Comparison of ENCODE assay signal across 1 cellular context in the genomic region with DNA sequence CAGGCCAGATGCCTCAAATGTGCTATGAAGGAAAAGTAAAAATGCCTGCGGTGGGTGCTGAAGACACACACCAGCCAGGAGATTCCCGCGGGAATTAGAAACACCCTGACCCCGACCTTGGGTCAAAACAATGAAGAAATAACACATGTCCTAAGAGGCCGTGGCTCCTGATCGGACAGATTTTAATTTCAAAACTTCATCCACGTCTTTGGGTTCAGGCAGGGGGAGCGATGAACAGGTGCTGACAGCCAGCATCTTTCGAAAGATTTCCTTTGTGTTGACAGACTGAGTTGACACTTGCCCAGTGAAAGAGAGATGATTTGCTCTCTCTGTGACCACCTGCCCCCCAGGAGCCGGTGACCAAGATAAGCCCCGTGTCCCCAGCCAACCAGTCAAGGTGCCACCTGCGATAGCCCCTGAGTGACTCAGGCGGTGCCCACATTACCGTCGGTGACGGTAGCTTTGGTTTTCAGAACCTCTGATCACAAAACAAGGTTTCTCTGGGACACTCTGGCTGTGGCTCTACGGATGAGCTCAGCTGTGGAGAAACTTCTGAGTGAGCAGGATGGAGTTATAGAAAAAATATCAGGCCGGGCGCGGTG.
TF ChIP-seq lines count a peak whose summit lies in the region.

No MANE protein-coding gene starts in this region.

TF ChIP-seq in HepG2, 621 proteins besides CTCF, POLR2A, EP300 and RAD21:
- TF ChIP-seq BRD4 (CRISPR knock-in tag; IDR thresholded peaks at IDR 0.05) (no peak), JUND (CRISPR knock-in tag; IDR thresholded peaks at IDR 0.05) (no peak), REL (CRISPR knock-in tag; conservative IDR thresholded peaks at IDR 0.05) (no peak), ZNF562 (CRISPR knock-in tag; IDR thresholded peaks at IDR 0.05; ENCODE audit: borderline replicate concordance) (no peak), ZNF558 (CRISPR knock-in tag; IDR thresholded peaks at IDR 0.05; ENCODE audit: borderline replicate concordance) (no peak), ZBTB7B (CRISPR knock-in tag; IDR thresholded peaks at IDR 0.05) (no peak), GTF2F1 (IDR thresholded peaks at IDR 0.05; ENCODE audit: low read length) (no peak), KMT2B (CRISPR knock-in tag; IDR thresholded peaks at IDR 0.05) (no peak), SALL2 (CRISPR knock-in tag; IDR thresholded peaks at IDR 0.05) (no peak), ZNF260 (CRISPR knock-in tag; IDR thresholded peaks at IDR 0.05; ENCODE audit: borderline replicate concordance, low read depth) (no peak), RELA (CRISPR knock-in tag; IDR thresholded peaks at IDR 0.05) (no peak), RFX5 (IDR thresholded peaks at IDR 0.05; ENCODE audit: low read depth, low read length) (no peak), ZNF256 (CRISPR knock-in tag; conservative IDR thresholded peaks at IDR 0.05) (no peak)
- TF ChIP-seq, protein P1, sequence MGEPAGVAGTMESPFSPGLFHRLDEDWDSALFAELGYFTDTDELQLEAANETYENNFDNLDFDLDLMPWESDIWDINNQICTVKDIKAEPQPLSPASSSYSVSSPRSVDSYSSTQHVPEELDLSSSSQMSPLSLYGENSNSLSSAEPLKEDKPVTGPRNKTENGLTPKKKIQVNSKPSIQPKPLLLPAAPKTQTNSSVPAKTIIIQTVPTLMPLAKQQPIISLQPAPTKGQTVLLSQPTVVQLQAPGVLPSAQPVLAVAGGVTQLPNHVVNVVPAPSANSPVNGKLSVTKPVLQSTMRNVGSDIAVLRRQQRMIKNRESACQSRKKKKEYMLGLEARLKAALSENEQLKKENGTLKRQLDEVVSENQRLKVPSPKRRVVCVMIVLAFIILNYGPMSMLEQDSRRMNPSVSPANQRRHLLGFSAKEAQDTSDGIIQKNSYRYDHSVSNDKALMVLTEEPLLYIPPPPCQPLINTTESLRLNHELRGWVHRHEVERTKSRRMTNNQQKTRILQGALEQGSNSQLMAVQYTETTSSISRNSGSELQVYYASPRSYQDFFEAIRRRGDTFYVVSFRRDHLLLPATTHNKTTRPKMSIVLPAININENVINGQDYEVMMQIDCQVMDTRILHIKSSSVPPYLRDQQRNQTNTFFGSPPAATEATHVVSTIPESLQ (CRISPR knock-in tag; conservative IDR thresholded peaks at IDR 0.05), result no peak
- TF ChIP-seq, protein P2, sequence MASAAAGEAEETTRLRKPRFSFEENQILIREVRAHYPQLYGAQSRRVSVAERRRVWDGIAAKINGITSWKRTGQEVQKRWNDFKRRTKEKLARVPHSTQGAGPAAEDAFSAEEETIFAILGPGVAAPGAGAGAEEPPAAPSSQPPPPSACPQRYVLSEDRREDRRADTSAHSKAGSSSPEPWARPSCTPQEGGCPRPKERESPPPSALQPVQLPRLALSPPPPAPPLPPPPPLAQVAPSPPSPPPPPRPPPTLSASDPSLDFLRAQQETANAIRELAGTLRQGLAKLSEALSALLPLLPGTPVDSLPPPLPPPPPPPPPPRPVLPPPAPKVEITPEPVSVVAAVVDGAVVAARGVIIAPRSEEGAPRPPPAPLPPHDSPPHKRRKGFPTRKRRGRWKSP (CRISPR knock-in tag; IDR thresholded peaks at IDR 0.05), result no peak
- TF ChIP-seq, protein P3, sequence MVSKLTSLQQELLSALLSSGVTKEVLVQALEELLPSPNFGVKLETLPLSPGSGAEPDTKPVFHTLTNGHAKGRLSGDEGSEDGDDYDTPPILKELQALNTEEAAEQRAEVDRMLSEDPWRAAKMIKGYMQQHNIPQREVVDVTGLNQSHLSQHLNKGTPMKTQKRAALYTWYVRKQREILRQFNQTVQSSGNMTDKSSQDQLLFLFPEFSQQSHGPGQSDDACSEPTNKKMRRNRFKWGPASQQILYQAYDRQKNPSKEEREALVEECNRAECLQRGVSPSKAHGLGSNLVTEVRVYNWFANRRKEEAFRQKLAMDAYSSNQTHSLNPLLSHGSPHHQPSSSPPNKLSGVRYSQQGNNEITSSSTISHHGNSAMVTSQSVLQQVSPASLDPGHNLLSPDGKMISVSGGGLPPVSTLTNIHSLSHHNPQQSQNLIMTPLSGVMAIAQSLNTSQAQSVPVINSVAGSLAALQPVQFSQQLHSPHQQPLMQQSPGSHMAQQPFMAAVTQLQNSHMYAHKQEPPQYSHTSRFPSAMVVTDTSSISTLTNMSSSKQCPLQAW (CRISPR knock-in tag; IDR thresholded peaks at IDR 0.05), result no peak
- TF ChIP-seq, protein P4, sequence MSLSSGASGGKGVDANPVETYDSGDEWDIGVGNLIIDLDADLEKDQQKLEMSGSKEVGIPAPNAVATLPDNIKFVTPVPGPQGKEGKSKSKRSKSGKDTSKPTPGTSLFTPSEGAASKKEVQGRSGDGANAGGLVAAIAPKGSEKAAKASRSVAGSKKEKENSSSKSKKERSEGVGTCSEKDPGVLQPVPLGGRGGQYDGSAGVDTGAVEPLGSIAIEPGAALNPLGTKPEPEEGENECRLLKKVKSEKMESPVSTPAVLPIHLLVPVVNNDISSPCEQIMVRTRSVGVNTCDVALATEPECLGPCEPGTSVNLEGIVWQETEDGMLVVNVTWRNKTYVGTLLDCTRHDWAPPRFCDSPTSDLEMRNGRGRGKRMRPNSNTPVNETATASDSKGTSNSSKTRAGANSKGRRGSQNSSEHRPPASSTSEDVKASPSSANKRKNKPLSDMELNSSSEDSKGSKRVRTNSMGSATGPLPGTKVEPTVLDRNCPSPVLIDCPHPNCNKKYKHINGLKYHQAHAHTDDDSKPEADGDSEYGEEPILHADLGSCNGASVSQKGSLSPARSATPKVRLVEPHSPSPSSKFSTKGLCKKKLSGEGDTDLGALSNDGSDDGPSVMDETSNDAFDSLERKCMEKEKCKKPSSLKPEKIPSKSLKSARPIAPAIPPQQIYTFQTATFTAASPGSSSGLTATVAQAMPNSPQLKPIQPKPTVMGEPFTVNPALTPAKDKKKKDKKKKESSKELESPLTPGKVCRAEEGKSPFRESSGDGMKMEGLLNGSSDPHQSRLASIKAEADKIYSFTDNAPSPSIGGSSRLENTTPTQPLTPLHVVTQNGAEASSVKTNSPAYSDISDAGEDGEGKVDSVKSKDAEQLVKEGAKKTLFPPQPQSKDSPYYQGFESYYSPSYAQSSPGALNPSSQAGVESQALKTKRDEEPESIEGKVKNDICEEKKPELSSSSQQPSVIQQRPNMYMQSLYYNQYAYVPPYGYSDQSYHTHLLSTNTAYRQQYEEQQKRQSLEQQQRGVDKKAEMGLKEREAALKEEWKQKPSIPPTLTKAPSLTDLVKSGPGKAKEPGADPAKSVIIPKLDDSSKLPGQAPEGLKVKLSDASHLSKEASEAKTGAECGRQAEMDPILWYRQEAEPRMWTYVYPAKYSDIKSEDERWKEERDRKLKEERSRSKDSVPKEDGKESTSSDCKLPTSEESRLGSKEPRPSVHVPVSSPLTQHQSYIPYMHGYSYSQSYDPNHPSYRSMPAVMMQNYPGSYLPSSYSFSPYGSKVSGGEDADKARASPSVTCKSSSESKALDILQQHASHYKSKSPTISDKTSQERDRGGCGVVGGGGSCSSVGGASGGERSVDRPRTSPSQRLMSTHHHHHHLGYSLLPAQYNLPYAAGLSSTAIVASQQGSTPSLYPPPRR (CRISPR knock-in tag; IDR thresholded peaks at IDR 0.05; ENCODE audit: borderline replicate concordance), result no peak
- TF ChIP-seq, protein P5, sequence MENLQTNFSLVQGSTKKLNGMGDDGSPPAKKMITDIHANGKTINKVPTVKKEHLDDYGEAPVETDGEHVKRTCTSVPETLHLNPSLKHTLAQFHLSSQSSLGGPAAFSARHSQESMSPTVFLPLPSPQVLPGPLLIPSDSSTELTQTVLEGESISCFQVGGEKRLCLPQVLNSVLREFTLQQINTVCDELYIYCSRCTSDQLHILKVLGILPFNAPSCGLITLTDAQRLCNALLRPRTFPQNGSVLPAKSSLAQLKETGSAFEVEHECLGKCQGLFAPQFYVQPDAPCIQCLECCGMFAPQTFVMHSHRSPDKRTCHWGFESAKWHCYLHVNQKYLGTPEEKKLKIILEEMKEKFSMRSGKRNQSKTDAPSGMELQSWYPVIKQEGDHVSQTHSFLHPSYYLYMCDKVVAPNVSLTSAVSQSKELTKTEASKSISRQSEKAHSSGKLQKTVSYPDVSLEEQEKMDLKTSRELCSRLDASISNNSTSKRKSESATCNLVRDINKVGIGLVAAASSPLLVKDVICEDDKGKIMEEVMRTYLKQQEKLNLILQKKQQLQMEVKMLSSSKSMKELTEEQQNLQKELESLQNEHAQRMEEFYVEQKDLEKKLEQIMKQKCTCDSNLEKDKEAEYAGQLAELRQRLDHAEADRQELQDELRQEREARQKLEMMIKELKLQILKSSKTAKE (CRISPR knock-in tag; IDR thresholded peaks at IDR 0.05; ENCODE audit: borderline replicate concordance), result no peak
